1 cellular context compared by ENCODE assay signal in genomic region chr1:160125761-160126160, GRCh38.
TF ChIP-seq lines count a peak whose summit lies in the region.

No MANE protein-coding gene starts in this region.

TF ChIP-seq in SK-N-SH treated with all-trans-retinoic acid at 6 μM for 48 hours, 23 proteins besides CTCF, POLR2A, EP300 and RAD21 (continued from another document):
- TF ChIP-seq ARNTL (CRISPR knock-in tag; IDR thresholded peaks at IDR 0.05; ENCODE audit: borderline replicate concordance, low read depth) (no peak), ZC3H10 (CRISPR knock-in tag; IDR thresholded peaks at IDR 0.05) (no peak), ESRRG (CRISPR knock-in tag; IDR thresholded peaks at IDR 0.05) (no peak), ZNF8 (CRISPR knock-in tag; IDR thresholded peaks at IDR 0.05) (no peak)
